ENCODE assay signal across 16 cellular contexts in the genomic region with DNA sequence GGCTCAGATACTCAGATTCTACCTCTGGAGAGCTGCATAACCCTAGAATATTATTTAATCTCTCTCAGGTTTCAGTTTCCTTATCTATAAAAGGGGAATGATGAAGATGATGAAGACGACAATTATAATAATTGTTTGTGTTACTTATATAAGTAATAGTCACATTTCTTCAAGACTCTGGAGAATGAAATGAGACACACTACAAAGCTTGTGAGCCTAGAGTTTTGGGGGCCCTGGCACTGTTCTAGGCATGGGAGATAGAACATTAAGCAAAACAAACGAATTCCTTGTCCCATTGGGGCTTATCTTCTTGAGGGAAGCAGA. TPM values are rescaled to one million over a fixed set of nuclear protein-coding genes. Genes with fewer than 3 reads are reported as not detected.
DNase-seq lines count a peak whose midpoint lies in the region; ATAC-seq and TF ChIP-seq lines count a peak whose summit lies in the region.
"Had no signal": no experiment of that assay in that cellular context is flagged by ENCODE, and none has a peak within 500 bp of the region (broad histone marks: within the 10 kb centered on the region; RNA-seq: fewer than 3 reads in every experiment).

No MANE protein-coding gene starts in this region.

- peak overlapping the region in 3 of 4 donors; percentile 27 to 70 (median 28) for H3K4me3 Mint-ChIP-seq in CD4-positive, CD25-positive, alpha-beta regulatory T cell
- no peak overlapping the region for H3K4me3 Mint-ChIP-seq in activated naive CD8-positive, alpha-beta T cell treated with anti-CD3 and anti-CD28 coated beads, Interleukin-2, amount 50 U/mL, for 24 hours
- no peak overlapping the region for H3K4me3 Mint-ChIP-seq in natural killer cell

- H3K27me3 ChIP-seq in CD4-positive, CD25-positive, alpha-beta regulatory T cell (ENCODE audit: control insufficient read depth, insufficient read depth, low read length) = no peaks in the 10 kb centered on the region
- H3K27me3 ChIP-seq: body of pancreas, stomach had no signal

- H3K36me3 Mint-ChIP-seq in CD4-positive, CD25-positive, alpha-beta regulatory T cell = peaks cover 12% of the 10 kb centered on the region
- H3K36me3 Mint-ChIP-seq in activated naive CD8-positive, alpha-beta T cell treated with anti-CD3 and anti-CD28 coated beads, Interleukin-2, amount 50 U/mL, for 24 hours (ENCODE audit: low read depth) = no peaks in the 10 kb centered on the region
- H3K36me3 Mint-ChIP-seq in natural killer cell = no peaks in the 10 kb centered on the region

- intact Hi-C loops in natural killer cell (cut with micrococcal nuclease) = no loop called here

- peak overlapping the region; percentile 6 for H3K27ac ChIP-seq in CD4-positive, CD25-positive, alpha-beta regulatory T cell (ENCODE audit: insufficient read depth, low read length, poor library complexity, severe bottlenecking)
- H3K27ac ChIP-seq in KOPT-K1 (ENCODE audit: low read depth, low read length, poor library complexity, severe bottlenecking) = peak overlapping the region; percentile 22
- H3K27ac ChIP-seq: body of pancreas had no signal

- no peak for DNase-seq in CD4-positive, CD25-positive, alpha-beta regulatory T cell
- DNase-seq in activated naive CD8-positive, alpha-beta T cell treated with anti-CD3 and anti-CD28 coated beads, Interleukin-2, amount 50 U/mL, for 24 hours = no peak
- DNase-seq in natural killer cell (no peak), H4 (ENCODE audit: low spot score) (no peak)
- DNase-seq in stimulated activated CD4-positive, alpha-beta T cell treated with anti-CD3 and anti-CD28 coated beads, Interleukin-15, amount 100 ng/mL, for 24 hours = no peak
- DNase-seq: activated T-cell treated with anti-CD3 and anti-CD28 coated beads, Interleukin-2, amount 50 U/mL, for 1 hour; GF-D8; NCI-H2029; NCI-H82; SHP77 treated with DMSO at 0.1 percent for 48 hours had no signal

- H3K9me3 Mint-ChIP-seq in CD4-positive, CD25-positive, alpha-beta regulatory T cell = peaks cover 0 to 2% (median 0%) of the 10 kb centered on the region in 7 donors
- no peaks in the 10 kb centered on the region for H3K9me3 Mint-ChIP-seq in activated naive CD8-positive, alpha-beta T cell treated with anti-CD3 and anti-CD28 coated beads, Interleukin-2, amount 50 U/mL, for 24 hours
- no peaks in the 10 kb centered on the region for H3K9me3 Mint-ChIP-seq in natural killer cell

- TF ChIP-seq CTCF in natural killer cell (IDR thresholded peaks at IDR 0.05) = no peak

- H3K27me3 Mint-ChIP-seq in CD4-positive, CD25-positive, alpha-beta regulatory T cell = no peaks in the 10 kb centered on the region
- H3K27me3 Mint-ChIP-seq in activated naive CD8-positive, alpha-beta T cell treated with anti-CD3 and anti-CD28 coated beads, Interleukin-2, amount 50 U/mL, for 24 hours = no peaks in the 10 kb centered on the region
- no peaks in the 10 kb centered on the region for H3K27me3 Mint-ChIP-seq in natural killer cell (ENCODE audit: low read depth in 2 of 2)

- H3K4me3 ChIP-seq in CD4-positive, CD25-positive, alpha-beta regulatory T cell (ENCODE audit: low read depth, low read length) = no peak overlapping the region
- H3K4me3 ChIP-seq: body of pancreas, stomach had no signal

- no peak for ATAC-seq in CD4-positive, CD25-positive, alpha-beta regulatory T cell (ENCODE audit: low read depth in 2 of 2)
- ATAC-seq in activated naive CD8-positive, alpha-beta T cell treated with anti-CD3 and anti-CD28 coated beads, Interleukin-2, amount 50 U/mL, for 24 hours = no peak
- ATAC-seq in natural killer cell = no peak
- no peak for ATAC-seq in HG03342 (IDR thresholded peaks at IDR 0.05; ENCODE audit: unreplicated experiment)
- ATAC-seq in HG03139 (IDR thresholded peaks at IDR 0.05; ENCODE audit: unreplicated experiment) = no peak
- ATAC-seq: body of pancreas, sciatic nerve had no signal

- H3K9me3 ChIP-seq in CD4-positive, CD25-positive, alpha-beta regulatory T cell (ENCODE audit: control insufficient read depth in 2 of 2, low read length in 2 of 2) = no peaks in the 10 kb centered on the region
- H3K9me3 ChIP-seq in KOPT-K1 (ENCODE audit: insufficient read depth, low read length, poor library complexity, severe bottlenecking) = no peaks in the 10 kb centered on the region
- H3K9me3 ChIP-seq: body of pancreas, stomach had no signal

- peaks cover 22% of the 10 kb centered on the region for H3K4me1 ChIP-seq in CD4-positive, CD25-positive, alpha-beta regulatory T cell (ENCODE audit: control insufficient read depth, insufficient read depth, low read length, poor library complexity, severe bottlenecking)

- peaks cover 29 to 66% (median 40%) of the 10 kb centered on the region in 4 donors for H3K4me1 Mint-ChIP-seq in CD4-positive, CD25-positive, alpha-beta regulatory T cell
- peaks cover 55% of the 10 kb centered on the region for H3K4me1 Mint-ChIP-seq in activated naive CD8-positive, alpha-beta T cell treated with anti-CD3 and anti-CD28 coated beads, Interleukin-2, amount 50 U/mL, for 24 hours
- peaks cover 24 to 47% of the 10 kb centered on the region in 2 donors for H3K4me1 Mint-ChIP-seq in natural killer cell

- H3K27ac Mint-ChIP-seq in CD4-positive, CD25-positive, alpha-beta regulatory T cell = peak overlapping the region; percentile 56 to 90 (median 82)
- peak overlapping the region; percentile 50 for H3K27ac Mint-ChIP-seq in activated naive CD8-positive, alpha-beta T cell treated with anti-CD3 and anti-CD28 coated beads, Interleukin-2, amount 50 U/mL, for 24 hours
- H3K27ac Mint-ChIP-seq in natural killer cell = peak overlapping the region; percentile 4 to 59

- no peaks in the 10 kb centered on the region for H3K36me3 ChIP-seq in CD4-positive, CD25-positive, alpha-beta regulatory T cell (ENCODE audit: control insufficient read depth, insufficient read depth, low read length)
- H3K36me3 ChIP-seq in KOPT-K1 (ENCODE audit: insufficient read depth, low read length) = no peaks in the 10 kb centered on the region
- H3K36me3 ChIP-seq: stomach had no signal

RNA-seq across cellular contexts. Expression of a gene that starts 5.4 kb away (rescaled TPM):
- total RNA-seq in CD4-positive, CD25-positive, alpha-beta regulatory T cell = 70.9 TPM
- polyA plus RNA-seq in CD4-positive, CD25-positive, alpha-beta regulatory T cell = 10 to 100 TPM; 15.6 to 28.6 (median 17.5) TPM
- total RNA-seq in natural killer cell = 10 to 100 TPM; 56.1 to 69.1 (median 59.0) TPM
- total RNA-seq in H4 (2014; rRNA removed; shearing (Covaris generic)) = 8.1 and 9.7 TPM in 2 replicates

Comparison
In these comparisons a context has a peak if more than half of its experiments do, and no peak if none do; other contexts are left out.
1. H3K27ac Mint-ChIP-seq: peak in every context shown above with its lines; median percentile 82 in CD4-positive, CD25-positive, alpha-beta regulatory T cell; 50 in activated naive CD8-positive, alpha-beta T cell treated with anti-CD3 and anti-CD28 coated beads, Interleukin-2, amount 50 U/mL, for 24 hours; 32 in natural killer cell.
2. H3K4me3 Mint-ChIP-seq: peak in CD4-positive, CD25-positive, alpha-beta regulatory T cell (3 of 4); none in activated naive CD8-positive, alpha-beta T cell treated with anti-CD3 and anti-CD28 coated beads, Interleukin-2, amount 50 U/mL, for 24 hours (single experiment) and natural killer cell (single experiment).